ENCODE assay signal across 26 cellular contexts in the genomic region with DNA sequence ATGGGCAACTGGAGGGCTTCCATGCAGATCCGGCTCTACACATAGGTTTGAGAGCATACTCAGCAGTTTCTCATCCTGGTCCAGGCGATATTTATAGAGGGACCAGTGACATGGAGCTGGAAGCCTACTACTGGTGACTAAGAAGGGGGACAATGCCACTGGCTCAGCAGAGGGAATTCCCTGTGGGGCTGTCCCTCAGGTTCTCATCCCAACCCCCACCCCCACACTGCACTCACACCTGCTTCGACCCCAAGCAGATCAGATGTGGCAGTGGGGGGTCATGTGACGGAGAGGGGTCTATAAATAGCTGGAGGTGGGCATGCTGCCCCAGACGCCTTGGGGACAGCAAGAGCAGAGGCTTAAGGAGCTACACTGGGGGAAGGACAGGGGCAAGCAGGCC. TPM values are rescaled to one million over a fixed set of nuclear protein-coding genes. Genes with fewer than 3 reads are reported as not detected.
A peak's percentile ranks its signal among the peaks of the same experiment; 100 is the strongest.
DNase-seq lines count a peak whose midpoint lies in the region; ATAC-seq and TF ChIP-seq lines count a peak whose summit lies in the region.
"Had no signal": no experiment of that assay in that cellular context is flagged by ENCODE, and none has a peak within 500 bp of the region (broad histone marks: within the 10 kb centered on the region; RNA-seq: fewer than 3 reads in every experiment).

Gene CLCN1 (plus strand): TSS at position 330 of the 400 bp plus-strand sequence. CDS start 102 bp downstream, outside the sequence.

- no peak within 1 kb of the TSS for H2BK120ac ChIP-seq in trophoblast cell (ENCODE audit: insufficient read depth, low read length, poor library complexity)

- H3K23ac ChIP-seq in trophoblast cell (ENCODE audit: low read length): no peak within 1 kb of the TSS

- no peaks in the 10 kb centered on the region for H3K27me3 ChIP-seq in BLaER1 treated with 17β-estradiol and CSF1 and Interleukin-3, amounts not matched to agents 10 nM and 100 nM
- no peaks in the 10 kb centered on the region for H3K27me3 ChIP-seq in psoas muscle (ENCODE audit: insufficient read depth in 3 of 3, low read length in 2 of 3)
- H3K27me3 ChIP-seq in trophoblast cell (ENCODE audit: insufficient read depth, low read length): no peaks in the 10 kb centered on the region
- H3K27me3 ChIP-seq: SJCRH30 had no signal

- H3K9me3 ChIP-seq in BLaER1 treated with 17β-estradiol and CSF1 and Interleukin-3, amounts not matched to agents 10 nM and 100 nM (replicated peaks in 1 of 11): peaks cover 0 to 10% (median 0%) of the 10 kb centered on the region in 11 experiments; a peak in 5 of 22 replicates
- H3K9me3 ChIP-seq in T-helper 17 cell (ENCODE audit: control insufficient read depth, low read length, poor library complexity, severe bottlenecking): no peaks in the 10 kb centered on the region
- no peaks in the 10 kb centered on the region for H3K9me3 ChIP-seq in psoas muscle
- peaks cover 1% of the 10 kb centered on the region for H3K9me3 ChIP-seq in trophoblast cell (ENCODE audit: insufficient read depth, low read depth, low read length)
- H3K9me3 ChIP-seq: SJCRH30 had no signal

- 21 to 37% (median 35%) methylated on average over 5 of the region's 5 CpGs for WGBS in psoas muscle, 3 donors
- WGBS in trophoblast cell (ENCODE audit: extremely low coverage, insufficient coverage, insufficient read length): no CpG with 5 or more reads among the region's 5 CpGs

- no peak within 1 kb of the TSS for H2BK12ac ChIP-seq in trophoblast cell (ENCODE audit: low read length)

- DNase-seq in T-helper 17 cell (no peak), myocyte (ENCODE audit: low read depth) (peak; percentile 77), psoas muscle (peak; percentile 57 to 93), NCI-H748 treated with DMSO at 0.1 percent for 48 hours (lab: John Stamatoyannopoulos, UW) (no peak), occipital lobe (lab: John Stamatoyannopoulos, UW) (no peak), EL (no peak), trophoblast cell (no peak)
- DNase-seq: C1 segment of cervical spinal cord; CD8-positive, alpha-beta T cell; DMS 273 treated with DMSO at 0.1 percent for 48 hours; DMS79; Kasumi-1; NCI-H1105; NCI-H1436 treated with DMSO at 0.1 percent for 48 hours; NCI-H1930; NCI-H2107; NCI-H524; NCI-H774; PC-9; SJCRH30 had no signal

- no peak within 1 kb of the TSS for H3K9ac ChIP-seq in BLaER1 treated with 17β-estradiol and CSF1 and Interleukin-3, amounts not matched to agents 10 nM and 100 nM
- H3K9ac ChIP-seq in trophoblast cell (ENCODE audit: low read length): no peak within 1 kb of the TSS

- no peak for ATAC-seq in T-helper 17 cell
- ATAC-seq in psoas muscle: peak; percentile 89 to 91 (median 90)
- ATAC-seq: CD8-positive, alpha-beta T cell; Right ventricle myocardium inferior; SK-N-SH treated with all-trans-retinoic acid at 6 μM for 48 hours had no signal

- H3K18ac ChIP-seq in trophoblast cell (ENCODE audit: low read length): no peak within 1 kb of the TSS

- no peak within 1 kb of the TSS for H3K4me3 Mint-ChIP-seq in T-helper 17 cell
- H3K4me3 Mint-ChIP-seq: CD8-positive, alpha-beta T cell had no signal

- H3K79me2 ChIP-seq in trophoblast cell (ENCODE audit: control insufficient read depth, insufficient read depth, low read length, poor library complexity): no peaks in the 10 kb centered on the region

- no peaks in the 10 kb centered on the region for H3K36me3 Mint-ChIP-seq in T-helper 17 cell (ENCODE audit: low read depth)
- H3K36me3 Mint-ChIP-seq: CD8-positive, alpha-beta T cell had no signal

- H2AK5ac ChIP-seq in trophoblast cell (ENCODE audit: low read length): no peak within 1 kb of the TSS

- H3K4me3 ChIP-seq in BLaER1 treated with 17β-estradiol and CSF1 and Interleukin-3, amounts not matched to agents 10 nM and 100 nM: no peak within 1 kb of the TSS
- peak within 1 kb of the TSS; percentile 75 for H3K4me3 ChIP-seq in psoas muscle
- no peak within 1 kb of the TSS for H3K4me3 ChIP-seq in trophoblast cell (ENCODE audit: low read depth, low read length)
- H3K4me3 ChIP-seq: PC-9, SJCRH30 had no signal

- no peaks in the 10 kb centered on the region for H4K20me1 ChIP-seq in BLaER1 treated with 17β-estradiol and CSF1 and Interleukin-3, amounts not matched to agents 10 nM and 100 nM

- peaks cover 6% of the 10 kb centered on the region for H3K27me3 Mint-ChIP-seq in T-helper 17 cell

- H3K4me1 Mint-ChIP-seq in T-helper 17 cell: peaks cover 6% of the 10 kb centered on the region

- H2BK5ac ChIP-seq in trophoblast cell (ENCODE audit: low read depth, low read length, poor library complexity): no peak within 1 kb of the TSS

- no peak for TF ChIP-seq CTCF in psoas muscle (IDR thresholded peaks at IDR 0.05)

- H3K4ac ChIP-seq in trophoblast cell (ENCODE audit: low read depth, low read length): no peak within 1 kb of the TSS

- no peaks in the 10 kb centered on the region for H3K79me1 ChIP-seq in trophoblast cell (ENCODE audit: low read length)

- H3K27ac Mint-ChIP-seq in T-helper 17 cell: peak within 1 kb of the TSS; percentile 37
- H3K27ac Mint-ChIP-seq: CD8-positive, alpha-beta T cell had no signal

- peak within 1 kb of the TSS in 2 of 11 experiments; percentile 10 to 26; a peak in 2 of 22 replicates for H3K27ac ChIP-seq in BLaER1 treated with 17β-estradiol and CSF1 and Interleukin-3, amounts not matched to agents 10 nM and 100 nM
- peak within 1 kb of the TSS; percentile 89 for H3K27ac ChIP-seq in psoas muscle
- no peak within 1 kb of the TSS for H3K27ac ChIP-seq in trophoblast cell (ENCODE audit: low read depth, low read length)
- H3K27ac ChIP-seq: PC-9, SJCRH30 had no signal

- H4K8ac ChIP-seq in trophoblast cell (ENCODE audit: low read depth, low read length): no peak within 1 kb of the TSS

- H3K4me2 ChIP-seq in BLaER1 treated with 17β-estradiol and CSF1 and Interleukin-3, amounts not matched to agents 10 nM and 100 nM: peak within 1 kb of the TSS in 7 of 11 experiments; percentile 3 to 71 (median 46); a peak in 11 of 22 replicates
- no peak within 1 kb of the TSS for H3K4me2 ChIP-seq in trophoblast cell (ENCODE audit: low read length)
- H3K4me2 ChIP-seq: PC-9 had no signal

- no peak within 1 kb of the TSS for H2AFZ ChIP-seq in trophoblast cell (ENCODE audit: insufficient read depth, low read length, poor library complexity)
- H2AFZ ChIP-seq: PC-9 had no signal

- intact Hi-C loops in psoas muscle (cut with DNase I): loop anchor here in 1 of 2 donors (5.0 kb wide), 2 partner anchors 67 to 73 kb away; partner anchors contain the start of gene ZYX

- peaks cover 0 to 8% (median 0%) of the 10 kb centered on the region in 11 experiments; a peak in 6 of 22 replicates for H3K36me3 ChIP-seq in BLaER1 treated with 17β-estradiol and CSF1 and Interleukin-3, amounts not matched to agents 10 nM and 100 nM
- H3K36me3 ChIP-seq in psoas muscle (ENCODE audit: insufficient read depth in 1 of 2, low read depth in 1 of 2) (peaks cover 0 to 12% of the 10 kb centered on the region in 2 donors), trophoblast cell (ENCODE audit: control insufficient read depth in 1 of 2, insufficient read depth in 2 of 2, low read length in 2 of 2) (no peaks in the 10 kb centered on the region)
- H3K36me3 ChIP-seq: SJCRH30 had no signal

- no peak within 1 kb of the TSS for H4K91ac ChIP-seq in trophoblast cell (ENCODE audit: low read depth, low read length)

- H3K4me1 ChIP-seq in BLaER1 treated with 17β-estradiol and CSF1 and Interleukin-3, amounts not matched to agents 10 nM and 100 nM: peaks cover 9 to 53% (median 30%) of the 10 kb centered on the region in 10 experiments
- H3K4me1 ChIP-seq in psoas muscle (peaks cover 24% of the 10 kb centered on the region), trophoblast cell (ENCODE audit: control insufficient read depth in 1 of 2, insufficient read depth in 2 of 2, low read length in 2 of 2) (peaks cover 3 to 7% of the 10 kb centered on the region in 2 experiments)
- H3K4me1 ChIP-seq: SJCRH30 had no signal

- no peak within 1 kb of the TSS for H3K14ac ChIP-seq in trophoblast cell (ENCODE audit: low read length)

- H4K12ac ChIP-seq in trophoblast cell (ENCODE audit: low read depth, low read length): no peak within 1 kb of the TSS

RNA-seq across cellular contexts. Expression of gene CLCN1, which starts in this region (rescaled TPM):
- total RNA-seq in T-helper 17 cell (not detected), myocyte (not detected in 2 replicates), psoas muscle (10 to 100 TPM in 1 of 4 donors, 1 to 10 TPM in 3; 2.9 to 10.9 (median 6.7) TPM), occipital lobe (under 0.01 TPM)
- polyA plus RNA-seq in myocyte (2012): not detected
- polyA plus RNA-seq in psoas muscle: 1 to 10 TPM in 2 of 3 donors, under 1 TPM in 1; 0.73 to 5.5 (median 1.3) TPM
- polyA plus RNA-seq in trophoblast cell (2013): 0.03 TPM in 2 replicates
- total RNA-seq: CD8-positive, alpha-beta T cell; H4; M059J; PC-9; Right ventricle myocardium inferior; RPMI7951; SJCRH30 had no signal

Comparison
In these comparisons a context has a peak if more than half of its experiments do, and no peak if none do; other contexts are left out.
1. Peak in DNase-seq in myocyte; RNA of the gene not detected or under 1 TPM.
2. DNase-seq: peak in psoas muscle (2 of 2); none in T-helper 17 cell (0 of 3), NCI-H748 treated with DMSO at 0.1 percent for 48 hours (single experiment), occipital lobe (single experiment), EL (single experiment) and trophoblast cell (0 of 2).